Comparison of ENCODE assay signal across 21 cellular contexts in the genomic region with DNA sequence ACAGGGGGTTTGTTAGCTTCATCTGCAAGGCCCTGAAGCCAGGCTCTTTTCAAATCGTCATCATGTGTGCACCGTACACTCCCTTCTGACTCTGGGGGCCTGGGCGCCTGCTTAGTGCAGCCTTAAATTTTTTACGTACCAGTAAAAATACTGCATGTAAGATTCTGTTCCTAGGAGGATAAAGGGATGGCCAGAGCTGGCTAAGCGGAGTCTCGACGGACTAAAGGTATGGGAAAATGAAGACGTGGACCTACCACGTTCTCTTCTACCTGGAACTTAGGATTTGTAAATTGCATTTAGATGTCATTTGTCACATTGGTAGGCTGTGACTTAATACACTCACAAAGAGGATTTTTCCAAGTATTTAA.
A peak's percentile ranks its signal among the peaks of the same experiment; 100 is the strongest.
DNase-seq lines count a peak whose midpoint lies in the region; ATAC-seq and TF ChIP-seq lines count a peak whose summit lies in the region.
"Had no signal": no experiment of that assay in that cellular context is flagged by ENCODE, and none has a peak within 500 bp of the region (broad histone marks: within the 10 kb centered on the region; RNA-seq: fewer than 3 reads in every experiment).

No MANE protein-coding gene starts in this region.

- H3K4me3 ChIP-seq in endodermal cell (ENCODE audit: low read length) (no peak overlapping the region), mesenchymal stem cell (ENCODE audit: insufficient read depth in 1 of 2, low read depth in 1 of 2, low read length in 2 of 2) (no peak overlapping the region), smooth muscle cell (no peak overlapping the region)
- H3K4me3 ChIP-seq: lung had no signal

- H3K4me1 Mint-ChIP-seq in H9, result peaks cover 37 to 40% of the 10 kb centered on the region in 2 experiments
- peaks cover 35% of the 10 kb centered on the region for H3K4me1 Mint-ChIP-seq in endodermal cell
- H3K4me1 Mint-ChIP-seq: activated B cell treated with CpG ODN at 0.5 μM for 24 hours; activated naive CD4-positive, alpha-beta T cell treated with anti-CD3 and anti-CD28 coated beads, Interleukin-2, amount 10 ng/mL, durations not matched to agents 7 days and 5 days; CD8-positive, alpha-beta memory T cell; IgD-negative memory B cell had no signal

- no peak overlapping the region for H3T11ph ChIP-seq in H9 (ENCODE audit: low read length)

- TF ChIP-seq CTCF in H9 (conservative IDR thresholded peaks at IDR 0.05) (no peak), endodermal cell (conservative IDR thresholded peaks at IDR 0.05) (no peak), smooth muscle cell (IDR thresholded peaks at IDR 0.05; ENCODE audit: borderline replicate concordance, insufficient read depth, poor library complexity, severe bottlenecking) (no peak)

- H3K9ac ChIP-seq in H9 (ENCODE audit: extremely low read depth, insufficient read length, low read length), result no peak overlapping the region
- no peak overlapping the region for H3K9ac ChIP-seq in endodermal cell (ENCODE audit: extremely low read depth, low read length, poor library complexity, severe bottlenecking)
- no peak overlapping the region for H3K9ac ChIP-seq in mesenchymal stem cell (ENCODE audit: low read length)
- no peak overlapping the region for H3K9ac ChIP-seq in smooth muscle cell (ENCODE audit: low read depth)

- H4K8ac ChIP-seq in H9 (replicated peaks; ENCODE audit: insufficient read length, low read depth, low read length) (no peak overlapping the region), mesenchymal stem cell (ENCODE audit: low read length) (peak overlapping the region; percentile 67)

- no peak overlapping the region for H4K5ac ChIP-seq in H9 (ENCODE audit: insufficient read length, low read depth, low read length)

- H3K27ac Mint-ChIP-seq in H9 (no peak overlapping the region), endodermal cell (no peak overlapping the region)
- H3K27ac Mint-ChIP-seq: activated B cell treated with CpG ODN at 0.5 μM for 24 hours; activated naive CD4-positive, alpha-beta T cell treated with anti-CD3 and anti-CD28 coated beads, Interleukin-2, amount 10 ng/mL, durations not matched to agents 7 days and 5 days; activated T-helper 1 cell treated with anti-CD3 and anti-CD28 coated beads, Interleukin-12 subunit alpha, Interleukin-12 subunit beta, Interleukin-2, Interleukin-4 antibody, amounts not matched to agents 30 ng/mL and 10 ng/mL and 1 ng/mL, durations not matched to agents 14 hours and 24 hours and 36 hours; CD8-positive, alpha-beta memory T cell; IgD-negative memory B cell had no signal

- H3K18ac ChIP-seq in H9 (ENCODE audit: insufficient read length, low read depth, low read length), result no peak overlapping the region
- peak overlapping the region; percentile 8 to 29 for H3K18ac ChIP-seq in mesenchymal stem cell (ENCODE audit: low read depth in 1 of 2, low read length in 2 of 2)

- WGBS in H9 (ENCODE audit: extremely low coverage, insufficient read length, low lambda C conversion rate), result no CpG with 5 or more reads among the region's 9 CpGs
- WGBS in endodermal cell (ENCODE audit: insufficient coverage in 1 of 2, insufficient read length in 1 of 2), 2 experiments, result 64 to 75% methylated on average over 9 of the region's 9 CpGs
- WGBS in mesenchymal stem cell, result 81% methylated on average over 9 of the region's 9 CpGs
- WGBS in smooth muscle cell (ENCODE audit: low lambda C conversion rate), result 69% methylated on average over 9 of the region's 9 CpGs

- H3K4me1 ChIP-seq in H9 (ENCODE audit: insufficient read depth, low read length) (peaks cover 3% of the 10 kb centered on the region; the same call in 1 of the 2 replicates), endodermal cell (ENCODE audit: control insufficient read depth, insufficient read depth, low read length) (peaks cover 8% of the 10 kb centered on the region), mesenchymal stem cell (ENCODE audit: control insufficient read depth, insufficient read depth, low read depth, low read length) (peaks cover 13% of the 10 kb centered on the region), smooth muscle cell (ENCODE audit: low read depth) (peaks cover 28% of the 10 kb centered on the region)

- H3K23ac ChIP-seq in H9 (ENCODE audit: insufficient read length, low read depth, low read length) (no peak overlapping the region), mesenchymal stem cell (ENCODE audit: low read length in 2 of 2) (no peak overlapping the region)

- H3K23me2 ChIP-seq in H9 (ENCODE audit: insufficient read length, low read depth, low read length, poor library complexity, severe bottlenecking), result peaks cover 5% of the 10 kb centered on the region

- H3K4me2 ChIP-seq in H9 (ENCODE audit: insufficient read depth, insufficient read length, low read length) (no peak overlapping the region), mesenchymal stem cell (ENCODE audit: low read length, poor library complexity, severe bottlenecking) (no peak overlapping the region), smooth muscle cell (peak overlapping the region; percentile 86)

- no peak overlapping the region for H3K56ac ChIP-seq in H9 (ENCODE audit: insufficient read length, low read depth, low read length)

- H2BK5ac ChIP-seq in H9 (ENCODE audit: insufficient read length, low read length), result no peak overlapping the region
- H2BK5ac ChIP-seq in mesenchymal stem cell (ENCODE audit: low read depth, low read length, poor library complexity, severe bottlenecking), result no peak overlapping the region

- no peak overlapping the region for H2BK15ac ChIP-seq in H9 (ENCODE audit: low read depth, low read length)
- peak overlapping the region; percentile 68 for H2BK15ac ChIP-seq in mesenchymal stem cell (ENCODE audit: low read depth, poor library complexity, severe bottlenecking)

- H3K4me3 Mint-ChIP-seq in H9 (peak overlapping the region; percentile 70 to 82), endodermal cell (peak overlapping the region; percentile 65)
- H3K4me3 Mint-ChIP-seq: activated B cell treated with CpG ODN at 0.5 μM for 24 hours; activated naive CD4-positive, alpha-beta T cell treated with anti-CD3 and anti-CD28 coated beads, Interleukin-2, amount 10 ng/mL, durations not matched to agents 7 days and 5 days; activated T-helper 1 cell treated with anti-CD3 and anti-CD28 coated beads, Interleukin-12 subunit alpha, Interleukin-12 subunit beta, Interleukin-2, Interleukin-4 antibody, amounts not matched to agents 30 ng/mL and 10 ng/mL and 1 ng/mL, durations not matched to agents 14 hours and 24 hours and 36 hours; CD8-positive, alpha-beta memory T cell; IgD-negative memory B cell had no signal

- H3K79me1 ChIP-seq in H9 (ENCODE audit: insufficient read depth, low read depth, low read length, poor library complexity, severe bottlenecking) (no peaks in the 10 kb centered on the region), mesenchymal stem cell (replicated peaks; ENCODE audit: low read length, poor library complexity, severe bottlenecking) (no peaks in the 10 kb centered on the region)

- H3F3A ChIP-seq in smooth muscle cell (ENCODE audit: low read depth), result peaks cover 24% of the 10 kb centered on the region

- H4K91ac ChIP-seq in H9 (ENCODE audit: insufficient read length, low read depth, low read length) (no peak overlapping the region), mesenchymal stem cell (ENCODE audit: low read length) (no peak overlapping the region)

- H3K4ac ChIP-seq in H9 (ENCODE audit: low read depth, low read length) (no peak overlapping the region), mesenchymal stem cell (ENCODE audit: low read depth in 1 of 2, low read length in 2 of 2) (peak overlapping the region in 1 of 2 experiments; percentile 13)

- H3K9me3 ChIP-seq in H9 (ENCODE audit: control insufficient read depth, low read depth, low read length), result no peaks in the 10 kb centered on the region
- H3K9me3 ChIP-seq in endodermal cell (ENCODE audit: control insufficient read depth, low read length), result no peaks in the 10 kb centered on the region
- H3K9me3 ChIP-seq in mesenchymal stem cell (ENCODE audit: control insufficient read depth, low read length), result no peaks in the 10 kb centered on the region
- no peaks in the 10 kb centered on the region for H3K9me3 ChIP-seq in smooth muscle cell (replicated peaks; ENCODE audit: low read depth)

- H2BK12ac ChIP-seq in H9 (ENCODE audit: insufficient read length, low read depth, low read length), result no peak overlapping the region
- H2BK12ac ChIP-seq in mesenchymal stem cell (ENCODE audit: low read length in 2 of 2), result peak overlapping the region in 1 of 2 experiments; percentile 60

- DNase-seq in H9 (no peak), endodermal cell (no peak), mesenchymal stem cell (no peak), smooth muscle cell (lab: John Stamatoyannopoulos, UW; ENCODE audit: unreplicated experiment) (no peak), NCI-H1694 (lab: John Stamatoyannopoulos, UW) (no peak), AG08395 (ENCODE audit: low spot score) (no peak)
- DNase-seq: activated B cell treated with CpG ODN at 0.5 μM for 24 hours; activated naive CD4-positive, alpha-beta T cell treated with anti-CD3 and anti-CD28 coated beads, Interleukin-2, amount 10 ng/mL, durations not matched to agents 7 days and 5 days; CD8-positive, alpha-beta memory T cell; DMS153; GDM1; NCI-H1092 treated with DMSO at 0.1 percent for 48 hours; NCI-H2029; NCI-H2227 treated with DMSO at 0.1 percent for 48 hours; stimulated activated naive CD4-positive, alpha-beta T cell treated with Interleukin-2 at 50 U/mL for 16 hours; T1000 had no signal

- no peaks in the 10 kb centered on the region for H3K27me3 ChIP-seq in H9 (ENCODE audit: insufficient read depth, low read length)
- peaks cover 45% of the 10 kb centered on the region for H3K27me3 ChIP-seq in endodermal cell (ENCODE audit: control insufficient read depth, insufficient read depth, low read length, poor library complexity, severe bottlenecking)
- H3K27me3 ChIP-seq in mesenchymal stem cell (ENCODE audit: control insufficient read depth in 1 of 2, insufficient read depth in 1 of 2, low read length in 2 of 2), result peaks cover 41 to 58% of the 10 kb centered on the region in 2 experiments
- H3K27me3 ChIP-seq in smooth muscle cell (ENCODE audit: low read depth), result no peaks in the 10 kb centered on the region
- H3K27me3 ChIP-seq: cardiac muscle cell had no signal

- H3K27me3 Mint-ChIP-seq in H9 (ENCODE audit: low read depth) (peaks cover 66% of the 10 kb centered on the region), endodermal cell (ENCODE audit: insufficient read depth) (peaks cover 47% of the 10 kb centered on the region)

- H3K36me3 Mint-ChIP-seq in H9 (ENCODE audit: insufficient read depth in 1 of 3, low read depth in 3 of 3) (peaks cover 2 to 7% (median 3%) of the 10 kb centered on the region in 3 experiments), endodermal cell (ENCODE audit: low read depth) (peaks cover 2% of the 10 kb centered on the region)
- H3K36me3 Mint-ChIP-seq: CD8-positive, alpha-beta memory T cell; IgD-negative memory B cell had no signal

- H3K36me3 ChIP-seq in endodermal cell (ENCODE audit: control insufficient read depth, insufficient read depth, low read length) (no peaks in the 10 kb centered on the region), mesenchymal stem cell (ENCODE audit: control insufficient read depth in 1 of 2, insufficient read depth in 2 of 2, low read depth in 1 of 2, low read length in 2 of 2) (no peaks in the 10 kb centered on the region), smooth muscle cell (ENCODE audit: low read depth) (no peaks in the 10 kb centered on the region)
- H3K36me3 ChIP-seq: cardiac muscle cell had no signal

- H3K9me3 Mint-ChIP-seq in H9 (peaks cover 3 to 6% of the 10 kb centered on the region in 2 experiments), endodermal cell (peaks cover 3% of the 10 kb centered on the region)

- H2AK5ac ChIP-seq in H9 (ENCODE audit: insufficient read length, low read length) (no peak overlapping the region), mesenchymal stem cell (ENCODE audit: low read length, severe bottlenecking) (no peak overlapping the region)

- H3K27ac ChIP-seq in H9 (ENCODE audit: insufficient read length, low read depth, low read length) (no peak overlapping the region), endodermal cell (ENCODE audit: low read depth, low read length) (peak overlapping the region; percentile 87), mesenchymal stem cell (ENCODE audit: low read length, poor library complexity, severe bottlenecking) (no peak overlapping the region), smooth muscle cell (ENCODE audit: low read depth) (no peak overlapping the region)
- H3K27ac ChIP-seq: cardiac muscle cell had no signal

- no peaks in the 10 kb centered on the region for H4K20me1 ChIP-seq in H9 (ENCODE audit: control insufficient read depth, insufficient read depth, insufficient read length)
- H4K20me1 ChIP-seq in smooth muscle cell (ENCODE audit: low read depth), result no peaks in the 10 kb centered on the region

- no peak overlapping the region for H3K14ac ChIP-seq in H9 (ENCODE audit: insufficient read depth, low read length)
- H3K14ac ChIP-seq in mesenchymal stem cell (ENCODE audit: low read length in 2 of 2), result no peak overlapping the region

- no peak overlapping the region for H2BK120ac ChIP-seq in H9 (ENCODE audit: low read depth, low read length, poor library complexity, severe bottlenecking)
- peak overlapping the region; percentile 71 for H2BK120ac ChIP-seq in mesenchymal stem cell (ENCODE audit: low read depth, low read length)

- H2AFZ ChIP-seq in H9 (ENCODE audit: low read length) (no peak overlapping the region), mesenchymal stem cell (ENCODE audit: low read depth, low read length) (no peak overlapping the region), smooth muscle cell (ENCODE audit: low read depth) (no peak overlapping the region)

- ATAC-seq in HG03045 (IDR thresholded peaks at IDR 0.05; ENCODE audit: unreplicated experiment), result no peak

- no peak overlapping the region for H2BK20ac ChIP-seq in H9 (ENCODE audit: low read depth, low read length, poor library complexity, severe bottlenecking)

- H3K79me2 ChIP-seq in H9 (ENCODE audit: insufficient read depth, low read length) (no peaks in the 10 kb centered on the region), smooth muscle cell (ENCODE audit: low read depth) (no peaks in the 10 kb centered on the region)
